In the genomic region with DNA sequence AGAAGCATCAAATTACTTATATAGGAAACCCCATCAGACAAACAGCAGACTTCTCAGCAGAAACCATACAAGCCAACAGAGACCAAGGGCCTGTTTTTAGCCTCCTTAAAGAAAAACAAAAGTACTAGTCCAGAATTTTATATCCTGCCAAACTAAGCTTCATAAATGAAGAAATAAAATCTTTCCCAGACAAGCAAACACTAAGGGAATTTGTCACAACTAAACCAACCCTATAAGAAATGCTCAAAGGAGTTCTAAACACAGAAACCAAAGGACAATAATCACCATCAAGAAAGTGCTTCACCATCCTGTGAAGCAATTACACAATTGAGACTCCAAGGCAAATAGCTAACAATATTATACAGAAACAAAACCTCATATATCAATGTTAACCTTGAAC, we compare ENCODE assay signal across 27 cellular contexts.
"Had no signal": no experiment of that assay in that cellular context is flagged by ENCODE, and none has a peak within 500 bp of the region (broad histone marks: within the 10 kb centered on the region; RNA-seq: fewer than 3 reads in every experiment).

No MANE protein-coding gene starts in this region.

- H3K36me3 ChIP-seq: stomach, suprapubic skin, thoracic aorta, thyroid gland, tibial artery, tibial nerve, transverse colon, upper lobe of left lung, upper lobe of right lung, uterus, vagina had no signal

- FAIRE-seq: urothelium cell line had no signal

- H3K9me3 ChIP-seq: testis, thyroid gland, upper lobe of right lung had no signal

- H3K4me3 ChIP-seq: stomach, suprapubic skin, testis, thoracic aorta, thyroid gland, tibial artery, tibial nerve, transverse colon, upper lobe of left lung, upper lobe of right lung, uterus, vagina had no signal

- H3K27ac ChIP-seq: stomach, suprapubic skin, testis, thoracic aorta, thyroid gland, tibial artery, tibial nerve, transverse colon, upper lobe of left lung, upper lobe of right lung, uterus, vagina had no signal

- DNase-seq: stimulated activated CD4-positive, alpha-beta T cell treated with anti-CD3 and anti-CD28 coated beads, Interleukin-2, amount 100 ng/mL, for 48 hours; stimulated activated CD4-positive, alpha-beta T cell treated with anti-CD3 and anti-CD28 coated beads, Interleukin-4, amount 100 ng/mL, for 1 hour; stimulated activated CD4-positive, alpha-beta T cell treated with anti-CD3 and anti-CD28 coated beads, Interleukin-4, amount 100 ng/mL, for 24 hours; stimulated activated CD4-positive, alpha-beta T cell treated with anti-CD3 and anti-CD28 coated beads, Interleukin-4, amount 100 ng/mL, for 4 hours; stimulated activated CD8-positive, alpha-beta memory T cell treated with anti-CD3 and anti-CD28 coated beads, Interleukin-4, amount 100 ng/mL, for 48 hours; stimulated activated naive B cell treated with anti-CD40 and anti-IgM and Interleukin-4, amounts not matched to agents 10 μg/mL and 1 μg/mL and 100 μg/mL, for 72 hours; stimulated activated naive CD4-positive, alpha-beta T cell; stimulated activated naive CD4-positive, alpha-beta T cell treated with Interleukin-2 at 50 U/mL for 16 hours; stimulated activated naive CD8-positive, alpha-beta T cell treated with anti-CD3 and anti-CD28 coated beads, Interleukin-15, amount 100 ng/mL, for 72 hours; stimulated activated naive CD8-positive, alpha-beta T cell treated with anti-CD3 and anti-CD28 coated beads, Interleukin-15, Interleukin-2, amounts not matched to agents 100 U/mL and 50 U/mL, for 24 hours; stomach; substantia nigra; testis; thyroid gland; tibial artery; transverse colon; trophoblast cell; upper lobe of left lung; upper lobe of right lung; uterus had no signal

- H3K4me1 ChIP-seq: stomach, suprapubic skin, testis, thyroid gland, tibial artery, tibial nerve, transverse colon, upper lobe of left lung, upper lobe of right lung, uterus, vagina had no signal

- ATAC-seq: stimulated activated effector memory CD8-positive, alpha-beta T cell treated with anti-CD3 and anti-CD28 coated beads, Interleukin-12 subunit alpha, Interleukin-12 subunit beta, amount 100 ng/mL, for 72 hours; stimulated activated memory B cell treated with anti-CD40 and anti-IgM and Interleukin-4, amounts not matched to agents 10 μg/mL and 1 μg/mL and 100 μg/mL, for 72 hours; stimulated activated naive B cell treated with anti-CD40 and anti-IgM and Interleukin-4, amounts not matched to agents 10 μg/mL and 1 μg/mL and 100 μg/mL, for 72 hours; stimulated activated naive CD8-positive, alpha-beta T cell treated with anti-CD3 and anti-CD28 coated beads, Interleukin-15, amount 100 ng/mL, for 72 hours; stimulated activated naive CD8-positive, alpha-beta T cell treated with anti-CD3 and anti-CD28 coated beads, Interleukin-15, Interleukin-2, amounts not matched to agents 100 U/mL and 50 U/mL, for 24 hours; upper lobe of right lung had no signal

- H3K27me3 ChIP-seq: stomach, suprapubic skin, testis, thyroid gland, tibial artery, tibial nerve, transverse colon, upper lobe of left lung, upper lobe of right lung, uterus, vagina had no signal
